ENCODE assay signal across 10 cellular contexts in genomic region chr11:33475999-33476398, GRCh38.
DNase-seq lines count a peak whose midpoint lies in the region; ATAC-seq and TF ChIP-seq lines count a peak whose summit lies in the region.
"Had no signal": no experiment of that assay in that cellular context is flagged by ENCODE, and none has a peak within 500 bp of the region (broad histone marks: within the 10 kb centered on the region; RNA-seq: fewer than 3 reads in every experiment).

No MANE protein-coding gene starts in this region.

- WGBS in thyroid gland, 2 donors = 19 to 21% methylated on average over 5 of the region's 5 CpGs

- H3K4me3 ChIP-seq in thyroid gland (replicated peaks in 1 of 3) = no peak overlapping the region

- DNase-seq in NCI-H510A treated with DMSO at 0.1 percent for 48 hours (lab: John Stamatoyannopoulos, UW) (peak; percentile 31), NCI-H510A (lab: John Stamatoyannopoulos, UW) (no peak), RPMI8226 (peak; percentile 14), foreskin keratinocyte (peak in 1 of 2 donors; percentile 58), thyroid gland (peak; percentile 58 to 68), T-helper 1 cell (no peak), germinal center (ENCODE audit: low spot score) (no peak)
- no peak for DNase-seq in activated effector memory CD4-positive, alpha-beta T cell treated with Interleukin-2 at 50 U/mL for 16 hours
- DNase-seq: NCI-H1048; stimulated activated naive CD8-positive, alpha-beta T cell treated with anti-CD3 and anti-CD28 coated beads, Interleukin-15, Interleukin-2, amounts not matched to agents 100 U/mL and 50 U/mL, for 24 hours had no signal

- no peaks in the 10 kb centered on the region for H3K9me3 ChIP-seq in thyroid gland

- no peaks in the 10 kb centered on the region for H3K36me3 ChIP-seq in thyroid gland

- TF ChIP-seq POLR2A in thyroid gland (IDR thresholded peaks at IDR 0.05) = no peak

- ATAC-seq in foreskin keratinocyte = peak; percentile 24
- ATAC-seq: stimulated activated naive CD8-positive, alpha-beta T cell treated with anti-CD3 and anti-CD28 coated beads, Interleukin-15, Interleukin-2, amounts not matched to agents 100 U/mL and 50 U/mL, for 24 hours had no signal

- TF ChIP-seq CTCF in foreskin keratinocyte (conservative IDR thresholded peaks at IDR 0.05) = no peak
- no peak for TF ChIP-seq CTCF in thyroid gland (IDR thresholded peaks at IDR 0.05)

- H3K27me3 ChIP-seq in foreskin keratinocyte = peaks cover 39% of the 10 kb centered on the region
- H3K27me3 ChIP-seq in thyroid gland = no peaks in the 10 kb centered on the region

- H3K27ac ChIP-seq in foreskin keratinocyte (no peak overlapping the region), thyroid gland (no peak overlapping the region)

- H3K4me1 ChIP-seq in foreskin keratinocyte = peaks cover 4% of the 10 kb centered on the region
- H3K4me1 ChIP-seq in thyroid gland = peaks cover 4 to 9% of the 10 kb centered on the region in 2 donors

- intact Hi-C loops in thyroid gland (cut with DNase I) = no loop called here

Comparison
In these comparisons a context has a peak if more than half of its experiments do, and no peak if none do; other contexts are left out.
1. DNase-seq: peak in NCI-H510A treated with DMSO at 0.1 percent for 48 hours (single experiment), RPMI8226 (single experiment) and thyroid gland (2 of 2); none in NCI-H510A (single experiment), T-helper 1 cell (0 of 5), activated effector memory CD4-positive, alpha-beta T cell treated with Interleukin-2 at 50 U/mL for 16 hours (single experiment) and germinal center (single experiment).